32 cellular contexts compared by ENCODE assay signal in genomic region chr19:51157265-51157664, GRCh38. TPM values are rescaled to one million over a fixed set of nuclear protein-coding genes. Genes with fewer than 3 reads are reported as not detected.
"Had no signal": no experiment of that assay in that cellular context is flagged by ENCODE, and none has a peak within 500 bp of the region (broad histone marks: within the 10 kb centered on the region; RNA-seq: fewer than 3 reads in every experiment).

No MANE protein-coding gene starts in this region.

- H3K9ac ChIP-seq: parathyroid adenoma had no signal

- H3K27ac Mint-ChIP-seq: activated naive CD4-positive, alpha-beta T cell treated with anti-CD3 and anti-CD28 coated beads, Interleukin-2, amount 50 U/mL, for 24 hours; effector memory CD8-positive, alpha-beta T cell; memory B cell; stimulated activated naive B cell treated with anti-CD40 and anti-IgM and Interleukin-4, amounts not matched to agents 10 μg/mL and 1 μg/mL and 100 μg/mL, for 72 hours; T-helper 2 cell treated with Interferon-gamma antibody and Interleukin-4, amounts not matched to agents 5 μg/mL and 100 μg/mL, for 36 hours had no signal

- H3K4me2 ChIP-seq: smooth muscle cell had no signal

- H3K4me1 Mint-ChIP-seq: memory B cell had no signal

- H2AFZ ChIP-seq: parathyroid adenoma had no signal

- ATAC-seq: effector memory CD8-positive, alpha-beta T cell; gastroesophageal sphincter; naive thymus-derived CD8-positive, alpha-beta T cell; psoas muscle had no signal

- H3K4me1 ChIP-seq: colonic mucosa, gastroesophageal sphincter, parathyroid adenoma, psoas muscle, right atrium auricular region, tibial nerve had no signal

- H3K27me3 ChIP-seq: colonic mucosa, right atrium auricular region, tibial nerve had no signal

- H3K36me3 ChIP-seq: colonic mucosa, gastroesophageal sphincter, right atrium auricular region, tibial nerve had no signal

- H3K27ac ChIP-seq: colonic mucosa, gastroesophageal sphincter, parathyroid adenoma, psoas muscle, right atrium auricular region, tibial nerve had no signal

- H3K4me3 ChIP-seq: colonic mucosa, gastroesophageal sphincter, psoas muscle, right atrium auricular region, smooth muscle cell, tibial nerve had no signal

- H3K36me3 Mint-ChIP-seq: activated naive CD4-positive, alpha-beta T cell treated with anti-CD3 and anti-CD28 coated beads, Interleukin-2, amount 50 U/mL, for 24 hours; memory B cell; naive thymus-derived CD8-positive, alpha-beta T cell; stimulated activated naive B cell treated with anti-CD40 and anti-IgM and Interleukin-4, amounts not matched to agents 10 μg/mL and 1 μg/mL and 100 μg/mL, for 72 hours had no signal

- H3K9me3 Mint-ChIP-seq: activated naive CD4-positive, alpha-beta T cell treated with anti-CD3 and anti-CD28 coated beads, Interleukin-2, amount 50 U/mL, for 24 hours; central memory CD8-positive, alpha-beta T cell; effector memory CD8-positive, alpha-beta T cell; memory B cell; naive thymus-derived CD8-positive, alpha-beta T cell; neural crest cell; T-helper 2 cell treated with Interferon-gamma antibody and Interleukin-4, amounts not matched to agents 5 μg/mL and 100 μg/mL, for 36 hours had no signal

- H3K79me2 ChIP-seq: parathyroid adenoma had no signal

- H3K27me3 Mint-ChIP-seq: activated naive CD4-positive, alpha-beta T cell treated with anti-CD3 and anti-CD28 coated beads, Interleukin-2, amount 50 U/mL, for 24 hours; central memory CD8-positive, alpha-beta T cell had no signal

- FAIRE-seq: bronchial epithelial cell, endothelial cell of umbilical vein had no signal

- DNase-seq: activated CD4-positive, alpha-beta T cell treated with anti-CD3 and anti-CD28 coated beads for 48 hours; activated CD4-positive, alpha-beta T cell treated with anti-CD3 and anti-CD28 coated beads, Interleukin-2, amount 50 U/mL, for 48 hours; activated CD4-positive, CD25-positive, alpha-beta regulatory T cell; activated effector memory CD4-positive, alpha-beta T cell treated with anti-CD3 and anti-CD28 coated beads, Interleukin-2, amount 50 U/mL, for 16 hours; colonic mucosa; effector memory CD8-positive, alpha-beta T cell; hippocampal formation; nucleus accumbens; psoas muscle; stimulated activated CD4-positive, alpha-beta T cell treated with anti-CD3 and anti-CD28 coated beads, Interleukin-1b, Interleukin-23, amount 100 ng/mL, for 48 hours; stimulated activated CD4-positive, alpha-beta T cell treated with anti-CD3 and anti-CD28 coated beads, Interleukin-4, amount 100 ng/mL, for 4 hours; stimulated activated CD8-positive, alpha-beta memory T cell treated with anti-CD3 and anti-CD28 coated beads, Interleukin-4, amount 100 ng/mL, for 48 hours; stimulated activated naive B cell treated with anti-CD40 and anti-IgM and Interleukin-4, amounts not matched to agents 10 μg/mL and 1 μg/mL and 100 μg/mL, for 72 hours; T-helper 1 cell had no signal

- H3K4me3 Mint-ChIP-seq: activated naive CD4-positive, alpha-beta T cell treated with anti-CD3 and anti-CD28 coated beads, Interleukin-2, amount 50 U/mL, for 24 hours; central memory CD8-positive, alpha-beta T cell; effector memory CD8-positive, alpha-beta T cell; memory B cell; naive thymus-derived CD8-positive, alpha-beta T cell; neural crest cell; stimulated activated naive B cell treated with anti-CD40 and anti-IgM and Interleukin-4, amounts not matched to agents 10 μg/mL and 1 μg/mL and 100 μg/mL, for 72 hours; T-helper 2 cell treated with Interferon-gamma antibody and Interleukin-4, amounts not matched to agents 5 μg/mL and 100 μg/mL, for 36 hours had no signal

- H3K9me3 ChIP-seq: colonic mucosa, gastroesophageal sphincter, psoas muscle, right atrium auricular region, tibial nerve had no signal

RNA-seq across cellular contexts. Expression of gene SIGLEC7, which starts 15.2 kb away (rescaled TPM):
- total RNA-seq: activated CD8-positive, alpha-beta memory T cell treated with anti-CD3 and anti-CD28 coated beads for 36 hours; bronchial epithelial cell; endothelial cell of umbilical vein; fibroblast of lung; fibroblast of villous mesenchyme; kidney epithelial cell; lower leg skin; naive thymus-derived CD8-positive, alpha-beta T cell; neural crest cell; smooth muscle cell had no signal
- polyA plus RNA-seq: endothelial cell of umbilical vein, fibroblast of lung, smooth muscle cell had no signal

RNA-seq across cellular contexts. Expression of gene SIGLEC9, which starts 32.6 kb away (rescaled TPM):
- total RNA-seq: bronchial epithelial cell, endothelial cell of umbilical vein, fibroblast of lung, fibroblast of villous mesenchyme, neural crest cell, smooth muscle cell had no signal
- polyA plus RNA-seq: endothelial cell of umbilical vein, fibroblast of lung, smooth muscle cell had no signal
